Comparison of ENCODE assay signal across 10 cellular contexts in the genomic region with DNA sequence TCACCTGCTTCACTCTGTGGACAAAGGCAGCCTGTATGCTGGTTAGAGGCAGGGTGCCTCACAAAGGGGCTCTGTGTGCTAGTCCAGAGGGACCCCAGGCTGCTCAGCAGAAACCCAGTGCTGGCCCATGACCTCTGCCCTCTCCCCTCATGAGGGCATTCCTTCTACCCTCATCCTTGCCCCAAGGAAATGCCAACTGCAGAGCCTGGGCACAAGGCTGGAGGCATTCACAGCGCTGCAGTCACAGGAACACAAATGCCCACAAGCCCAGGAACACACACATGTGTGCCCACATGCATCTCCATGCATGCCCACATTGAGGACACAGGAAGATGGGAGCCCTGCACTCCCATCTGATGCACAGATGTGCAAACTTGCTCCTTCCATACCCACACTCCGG. TPM values are rescaled to one million over a fixed set of nuclear protein-coding genes. Genes with fewer than 3 reads are reported as not detected.
DNase-seq lines count a peak whose midpoint lies in the region; ATAC-seq, FAIRE-seq and TF ChIP-seq lines count a peak whose summit lies in the region.
"Had no signal": no experiment of that assay in that cellular context is flagged by ENCODE, and none has a peak within 500 bp of the region (broad histone marks: within the 10 kb centered on the region; RNA-seq: fewer than 3 reads in every experiment).

No MANE protein-coding gene starts in this region.

- no peaks in the 10 kb centered on the region; the same call in 1 of the 2 replicates for H3K79me2 ChIP-seq in GM12878 (ENCODE audit: control insufficient read depth, insufficient read depth, low read length)

- no peaks in the 10 kb centered on the region for H3K9me3 ChIP-seq in left ventricle myocardium inferior (replicated peaks)
- no peaks in the 10 kb centered on the region for H3K9me3 ChIP-seq in GM12878 (replicated peaks; ENCODE audit: control insufficient read depth, insufficient read depth, low read length)
- no peaks in the 10 kb centered on the region for H3K9me3 ChIP-seq in vagina

- H3K27me3 Mint-ChIP-seq in naive thymus-derived CD8-positive, alpha-beta T cell, result peaks cover under 1 to 3% (median 2%) of the 10 kb centered on the region in 5 donors

- POLR2A ChIA-PET in GM12878 (lab: Charles Lee), result interaction anchor here (1.0 to 2.1 kb wide), 4 partner anchors 14 to 910 kb away, joined by 3 to 7 read pairs (median 4); no protein-coding TSS in a partner anchor
- POLR2A ChIA-PET in naive thymus-derived CD8-positive, alpha-beta T cell (lab: Charles Lee), result interaction anchor here (0.7 to 8.3 kb wide), 6 partner anchors 8 to 134 kb away, joined by 3 to 124 read pairs (median 20); partner anchors contain the start of genes IP6K1 and UBA7

- CTCF ChIA-PET in GM12878 (lab: Yijun Ruan, JAX), result interaction anchor here (0.9 to 12.0 kb wide), 4 partner anchors 10 to 99 kb away, joined by 3 to 327 read pairs (median 51); partner anchors contain the start of gene UBA7

- H3K36me3 ChIP-seq in left ventricle myocardium inferior (peaks cover 26% of the 10 kb centered on the region), GM12878 (ENCODE audit: control insufficient read depth in 2 of 2, insufficient read depth in 2 of 2, low read length in 1 of 2) (peaks cover 0 to 4% of the 10 kb centered on the region in 2 experiments; a peak in 3 of 4 replicates), vagina (peaks cover 0 to 14% of the 10 kb centered on the region in 2 donors)

- peak overlapping the region in 9 of 10 donors; percentile 18 to 82 (median 58) for H3K4me3 Mint-ChIP-seq in naive thymus-derived CD8-positive, alpha-beta T cell
- H3K4me3 Mint-ChIP-seq: T-helper 1 cell treated with Interleukin-12 subunit alpha and Interleukin-12 subunit beta and Interleukin-4 antibody, amounts not matched to agents 30 μg/mL and 1 μg/mL, for 36 hours had no signal

- TF ChIP-seq CTCF in left ventricle myocardium inferior (IDR thresholded peaks at IDR 0.05; ENCODE audit: borderline replicate concordance) (no peak), GM12878 (IDR thresholded peaks at IDR 0.05 in 2 of 3, conservative IDR thresholded peaks at IDR 0.05 in 1 of 3; ENCODE audit: control insufficient read depth in 2 of 3, extremely low read depth in 1 of 3, insufficient read depth in 1 of 3, low read depth in 3 of 3, low read length in 3 of 3) (no peak), vagina (IDR thresholded peaks at IDR 0.05) (no peak), GM10266 (IDR thresholded peaks at IDR 0.05; ENCODE audit: control insufficient read depth, insufficient read depth, low read depth, missing control alignments) (no peak)

- FAIRE-seq in GM12878 (lab: Jason Lieb, UNC), result peak; percentile 72

- H3K4me2 ChIP-seq in GM12878 (ENCODE audit: control insufficient read depth, insufficient read depth), result peak overlapping the region; percentile 89

- peak overlapping the region; percentile 70 to 96 (median 93) for H3K27ac Mint-ChIP-seq in naive thymus-derived CD8-positive, alpha-beta T cell

- 29% methylated on average over 2 of the region's 2 CpGs for WGBS in GM12878 (ENCODE audit: insufficient coverage, insufficient replicate concordance, low lambda C conversion rate, missing lambda C conversion rate)

- TF ChIP-seq RAD21 in GM12878 (IDR thresholded peaks at IDR 0.05; ENCODE audit: insufficient read depth, low read depth, low read length), result no peak

- no peak for TF ChIP-seq EP300 in GM12878 (IDR thresholded peaks at IDR 0.05; ENCODE audit: borderline replicate concordance in 1 of 2, control insufficient read depth in 1 of 2, low read depth in 2 of 2, low read length in 2 of 2)

- no peaks in the 10 kb centered on the region for H3K9me3 Mint-ChIP-seq in naive thymus-derived CD8-positive, alpha-beta T cell
- H3K9me3 Mint-ChIP-seq: T-helper 1 cell treated with Interleukin-12 subunit alpha and Interleukin-12 subunit beta and Interleukin-4 antibody, amounts not matched to agents 30 μg/mL and 1 μg/mL, for 36 hours had no signal

- intact Hi-C loops in left ventricle myocardium inferior (cut with micrococcal nuclease) (no loop called here), left ventricle myocardium superior (cut with micrococcal nuclease) (no loop called here), GM12878 (cut with micrococcal nuclease; ENCODE audit: unreplicated experiment) (no loop called here), vagina (cut with DNase I) (no loop called here)

- H3K4me3 ChIP-seq in left ventricle myocardium inferior, result no peak overlapping the region
- peak overlapping the region; percentile 62; the same call in 1 of the 2 replicates for H3K4me3 ChIP-seq in GM12878
- H3K4me3 ChIP-seq in vagina, result no peak overlapping the region

- peak overlapping the region; percentile 99 for H3K27ac ChIP-seq in left ventricle myocardium inferior (replicated peaks)
- H3K27ac ChIP-seq in GM12878 (ENCODE audit: control insufficient read depth, insufficient read depth), result peak overlapping the region; percentile 80
- peak overlapping the region; percentile 98 for H3K27ac ChIP-seq in vagina

- H3K27me3 ChIP-seq in left ventricle myocardium inferior (ENCODE audit: low read depth) (no peaks in the 10 kb centered on the region), GM12878 (replicated peaks in 1 of 2; ENCODE audit: control insufficient read depth in 2 of 2, insufficient read depth in 2 of 2, low read length in 1 of 2) (no peaks in the 10 kb centered on the region; a peak in 1 of 4 replicates), vagina (no peaks in the 10 kb centered on the region)

- peak overlapping the region; percentile 57 for H3K9ac ChIP-seq in GM12878 (ENCODE audit: control insufficient read depth, insufficient read depth, low read length)

- in situ Hi-C loops in GM12878 (cut with MboI), result no loop called here

- no peaks in the 10 kb centered on the region for H4K20me1 ChIP-seq in GM12878 (ENCODE audit: control insufficient read depth, insufficient read depth)

- RAD21 ChIA-PET in GM12878 (lab: Charles Lee; ENCODE audit: unreplicated experiment), result interaction anchor here (0.7 to 8.0 kb wide), 5 partner anchors 20 to 267 kb away, joined by 3 to 182 read pairs (median 5); partner anchors contain the start of gene MON1A

- no peak for ATAC-seq in left ventricle myocardium superior
- no peak for ATAC-seq in GM12878
- no peak for ATAC-seq in naive thymus-derived CD8-positive, alpha-beta T cell

- H3K4me1 ChIP-seq in left ventricle myocardium inferior (peaks cover 71% of the 10 kb centered on the region), GM12878 (ENCODE audit: control insufficient read depth, insufficient read depth, low read length) (peaks cover 43% of the 10 kb centered on the region), vagina (peaks cover 54% of the 10 kb centered on the region)

- DNase-seq in left ventricle myocardium inferior (no peak), left ventricle myocardium superior (no peak), GM12878 (ENCODE audit: low read depth, low spot score) (no peak), vagina (ENCODE audit: extremely low spot score in 2 of 2) (no peak), GM10266 (ENCODE audit: extremely low spot score) (no peak), islet precursor cell (no peak)
- DNase-seq in naive thymus-derived CD8-positive, alpha-beta T cell, result no peak
- no peak for DNase-seq in activated CD4-positive, CD25-positive, alpha-beta regulatory T cell (lab: John Stamatoyannopoulos, UW)
- DNase-seq: stimulated activated naive CD4-positive, alpha-beta T cell treated with Interleukin-2 at 50 U/mL for 16 hours had no signal

- SMC1A ChIA-PET in GM12878 (lab: Charles Lee; ENCODE audit: uncharacterized antibody, unreplicated experiment), result interaction anchor here (0.7 to 9.4 kb wide), 8 partner anchors 7 to 93 kb away, joined by 3 to 146 read pairs (median 3); partner anchors contain the start of genes IP6K1 and UBA7

- no peak; the same call in 1 of the 2 replicates for TF ChIP-seq POLR2A in GM12878 (IDR thresholded peaks at IDR 0.05; ENCODE audit: low read depth, low read length)
- TF ChIP-seq POLR2A in vagina (IDR thresholded peaks at IDR 0.05), result no peak

- peaks cover 0 to 35% (median 10%) of the 10 kb centered on the region in 3 donors for H3K36me3 Mint-ChIP-seq in naive thymus-derived CD8-positive, alpha-beta T cell

- no peak overlapping the region for H2AFZ ChIP-seq in GM12878 (ENCODE audit: control insufficient read depth, low read depth, low read length)

- no TSS peak for BruUV-seq in GM12878 (replicated peaks; lab: Mats Ljungman, UMichigan)

- H3K4me1 Mint-ChIP-seq in naive thymus-derived CD8-positive, alpha-beta T cell, result peaks cover 44 to 84% (median 74%) of the 10 kb centered on the region in 4 donors

RNA-seq across cellular contexts. Expression of gene INKA1, which starts 3.8 kb away (rescaled TPM):
- total RNA-seq in left ventricle myocardium inferior (2.3 TPM), left ventricle myocardium superior (1.7 TPM), GM12878 (2014; rRNA removed) (9.3 and 11.9 TPM in 2 replicates), GM12878 (2014; rRNA removed; fragmentation: Illumina TruSeq; extraction: Trizol) (3.8 and 4.2 TPM in 2 replicates), GM12878 (2021) (6.0 and 9.2 TPM in 2 replicates), vagina (12.5 TPM)
- 6.4 and 6.9 TPM in 2 replicates for total RNA-seq in GM12878 (2013; cell fraction: nucleolus; rRNA removed)
- 0.92 TPM for polyA plus RNA-seq in GM12878 (2011; ENCODE audit: low read depth)
- polyA plus RNA-seq in GM12878 (2011; rRNA removed) (0.94 and 1.6 TPM in 2 replicates), GM12878 (2014; fragmentation: Illumina TruSeq; extraction: Trizol) (2.1 TPM in 1 of 2 replicates, not detected in the other), GM12878 (2014; fragmentation: Nextera tagmentation; extraction: Ambion mirVana) (1 to 10 TPM in 1 of 2 experiments, under 1 TPM in 1; 0.32 to 1.4 TPM), GM12878 (2014; rRNA removed) (10.2 and 10.5 TPM in 2 replicates), GM12878 (2016; fragmentation: Nextera tagmentation; extraction: Ambion mirVana) (1 to 10 TPM; 9.0 to 9.9 TPM)
- polyA plus RNA-seq in GM12878 (2011; cell fraction: cytosol; rRNA removed), result 2.7 and 4.6 TPM in 2 replicates
- 2.7 and 3.3 TPM in 2 replicates for polyA plus RNA-seq in GM12878 (2011; cell fraction: nucleus; rRNA removed)
- polyA plus RNA-seq in GM12878 (2012), result 1.9 and 2.3 TPM in 2 replicates
- polyA minus RNA-seq in GM12878 (2011; rRNA and poly(A)+ RNA removed), result 1.8 and 4.4 TPM in 2 replicates
- polyA minus RNA-seq in GM12878 (2011; cell fraction: cytosol; rRNA and poly(A)+ RNA removed), result 2.1 TPM in 1 of 2 replicates, not detected in the other
- polyA minus RNA-seq in GM12878 (2011; cell fraction: nucleus; rRNA and poly(A)+ RNA removed), result 4.0 and 7.8 TPM in 2 replicates
- 1 to 10 TPM; 1.8 to 4.4 TPM for total RNA-seq in naive thymus-derived CD8-positive, alpha-beta T cell
- 1 to 10 TPM in 1 of 3 donors, under 1 TPM in 2; 0.33 to 3.5 (median 0.44) TPM for polyA plus RNA-seq in naive thymus-derived CD8-positive, alpha-beta T cell

RNA-seq across cellular contexts. Expression of gene UBA7, which starts 6.9 kb away (rescaled TPM):
- total RNA-seq in left ventricle myocardium inferior (25.1 TPM), left ventricle myocardium superior (26.7 TPM), GM12878 (2014; rRNA removed) (71.2 and 79.6 TPM in 2 replicates), GM12878 (2014; rRNA removed; fragmentation: Illumina TruSeq; extraction: Trizol) (35.1 and 38.9 TPM in 2 replicates), GM12878 (2021) (108 and 116 TPM in 2 replicates), vagina (68.3 TPM)
- total RNA-seq in GM12878 (2013; cell fraction: nucleolus; rRNA removed), result 270 and 275 TPM in 2 replicates
- polyA plus RNA-seq in GM12878 (2011; ENCODE audit: low read depth), result 86.4 TPM
- polyA plus RNA-seq in GM12878 (2011; rRNA removed) (34.1 and 65.8 TPM in 2 replicates), GM12878 (2014; fragmentation: Illumina TruSeq; extraction: Trizol) (25.9 and 57.4 TPM in 2 replicates), GM12878 (2014; fragmentation: Nextera tagmentation; extraction: Ambion mirVana) (10 to 100 TPM; 11.8 to 22.2 TPM), GM12878 (2014; rRNA removed) (105 and 112 TPM in 2 replicates), GM12878 (2016; fragmentation: Nextera tagmentation; extraction: Ambion mirVana) (10 to 100 TPM; 34.6 to 36.0 TPM)
- polyA plus RNA-seq in GM12878 (2011; cell fraction: cytosol; rRNA removed), result 67.0 and 102 TPM in 2 replicates
- polyA plus RNA-seq in GM12878 (2011; cell fraction: nucleus; rRNA removed), result 1,147 and 1,386 TPM in 2 replicates
- 133 and 156 TPM in 2 replicates for polyA plus RNA-seq in GM12878 (2012)
- polyA minus RNA-seq in GM12878 (2011; rRNA and poly(A)+ RNA removed), result 68.0 and 103 TPM in 2 replicates
- polyA minus RNA-seq in GM12878 (2011; cell fraction: cytosol; rRNA and poly(A)+ RNA removed), result 29.7 and 31.4 TPM in 2 replicates
- 202 and 226 TPM in 2 replicates for polyA minus RNA-seq in GM12878 (2011; cell fraction: nucleus; rRNA and poly(A)+ RNA removed)
- total RNA-seq in naive thymus-derived CD8-positive, alpha-beta T cell, result 100 to 1,000 TPM; 326 to 331 TPM
- 10 to 100 TPM; 30.9 to 43.8 (median 33.5) TPM for polyA plus RNA-seq in naive thymus-derived CD8-positive, alpha-beta T cell

RNA-seq across cellular contexts. Expression of gene CDHR4, which starts 7.2 kb away (rescaled TPM):
- not detected for total RNA-seq in left ventricle myocardium inferior
- total RNA-seq in left ventricle myocardium superior, result not detected
- 0.33 TPM in 1 of 2 replicates, not detected in the other for total RNA-seq in GM12878 (2013; cell fraction: nucleolus; rRNA removed)
- not detected in 2 replicates for total RNA-seq in GM12878 (2014; rRNA removed)
- not detected in 2 replicates for total RNA-seq in GM12878 (2014; rRNA removed; fragmentation: Illumina TruSeq; extraction: Trizol)
- not detected in 2 replicates for total RNA-seq in GM12878 (2021)
- not detected for polyA plus RNA-seq in GM12878 (2011; ENCODE audit: low read depth)
- polyA plus RNA-seq in GM12878 (2011; rRNA removed), result not detected in 2 replicates
- polyA plus RNA-seq in GM12878 (2011; cell fraction: cytosol; rRNA removed), result 0.05 TPM in 1 of 2 replicates, not detected in the other
- polyA plus RNA-seq in GM12878 (2011; cell fraction: nucleus; rRNA removed), result 0.28 TPM in 2 replicates
- polyA plus RNA-seq in GM12878 (2012), result 0.10 TPM in 1 of 2 replicates, not detected in the other
- not detected in 2 replicates for polyA plus RNA-seq in GM12878 (2014; fragmentation: Illumina TruSeq; extraction: Trizol)
- polyA plus RNA-seq in GM12878 (2014; fragmentation: Nextera tagmentation; extraction: Ambion mirVana), result not detected
- polyA plus RNA-seq in GM12878 (2014; rRNA removed), result not detected in 2 replicates
- not detected for polyA plus RNA-seq in GM12878 (2016; fragmentation: Nextera tagmentation; extraction: Ambion mirVana)
- not detected in 2 replicates for polyA minus RNA-seq in GM12878 (2011; rRNA and poly(A)+ RNA removed)
- not detected in 2 replicates for polyA minus RNA-seq in GM12878 (2011; cell fraction: cytosol; rRNA and poly(A)+ RNA removed)
- polyA minus RNA-seq in GM12878 (2011; cell fraction: nucleus; rRNA and poly(A)+ RNA removed), result not detected in 2 replicates
- total RNA-seq in naive thymus-derived CD8-positive, alpha-beta T cell, result not detected
- polyA plus RNA-seq in naive thymus-derived CD8-positive, alpha-beta T cell, result not detected
- not detected for total RNA-seq in vagina

RNA-seq across cellular contexts. Expression of gene IP6K1, which starts 20.5 kb away (rescaled TPM):
- total RNA-seq in left ventricle myocardium inferior (16.9 TPM), left ventricle myocardium superior (18.5 TPM), GM12878 (2014; rRNA removed) (13.4 and 16.0 TPM in 2 replicates), GM12878 (2014; rRNA removed; fragmentation: Illumina TruSeq; extraction: Trizol) (9.9 and 10.6 TPM in 2 replicates), GM12878 (2021) (28.6 and 29.8 TPM in 2 replicates), vagina (46.2 TPM)
- 59.2 and 67.7 TPM in 2 replicates for total RNA-seq in GM12878 (2013; cell fraction: nucleolus; rRNA removed)
- polyA plus RNA-seq in GM12878 (2011; ENCODE audit: low read depth), result 7.5 TPM
- polyA plus RNA-seq in GM12878 (2011; rRNA removed) (13.6 and 30.6 TPM in 2 replicates), GM12878 (2014; fragmentation: Illumina TruSeq; extraction: Trizol) (10.0 and 15.1 TPM in 2 replicates), GM12878 (2014; fragmentation: Nextera tagmentation; extraction: Ambion mirVana) (1 to 10 TPM; 1.3 to 2.0 TPM), GM12878 (2014; rRNA removed) (22.9 and 25.0 TPM in 2 replicates), GM12878 (2016; fragmentation: Nextera tagmentation; extraction: Ambion mirVana) (10 to 100 TPM; 20.4 to 21.7 TPM)
- polyA plus RNA-seq in GM12878 (2011; cell fraction: cytosol; rRNA removed), result 22.1 and 29.5 TPM in 2 replicates
- polyA plus RNA-seq in GM12878 (2011; cell fraction: nucleus; rRNA removed), result 37.3 and 43.6 TPM in 2 replicates
- polyA plus RNA-seq in GM12878 (2012), result 11.8 TPM in 2 replicates
- 47.1 and 58.7 TPM in 2 replicates for polyA minus RNA-seq in GM12878 (2011; rRNA and poly(A)+ RNA removed)
- 14.8 and 19.0 TPM in 2 replicates for polyA minus RNA-seq in GM12878 (2011; cell fraction: cytosol; rRNA and poly(A)+ RNA removed)
- 8.8 and 19.5 TPM in 2 replicates for polyA minus RNA-seq in GM12878 (2011; cell fraction: nucleus; rRNA and poly(A)+ RNA removed)
- total RNA-seq in naive thymus-derived CD8-positive, alpha-beta T cell, result 10 to 100 TPM; 49.9 to 53.4 TPM
- polyA plus RNA-seq in naive thymus-derived CD8-positive, alpha-beta T cell, result 10 to 100 TPM; 11.7 to 26.0 (median 17.4) TPM

RNA-seq across cellular contexts. Expression of gene TRAIP, which starts 49.5 kb away (rescaled TPM):
- 0.63 TPM for total RNA-seq in left ventricle myocardium inferior
- 1.2 TPM for total RNA-seq in left ventricle myocardium superior
- 18.7 and 23.8 TPM in 2 replicates for total RNA-seq in GM12878 (2013; cell fraction: nucleolus; rRNA removed)
- total RNA-seq in GM12878 (2014; rRNA removed), result 20.9 and 21.1 TPM in 2 replicates
- total RNA-seq in GM12878 (2014; rRNA removed; fragmentation: Illumina TruSeq; extraction: Trizol), result 14.7 and 15.9 TPM in 2 replicates
- 19.5 and 23.7 TPM in 2 replicates for total RNA-seq in GM12878 (2021)
- polyA plus RNA-seq in GM12878 (2011; ENCODE audit: low read depth), result 8.2 TPM
- polyA plus RNA-seq in GM12878 (2011; rRNA removed), result 12.5 and 18.6 TPM in 2 replicates
- 17.4 and 27.0 TPM in 2 replicates for polyA plus RNA-seq in GM12878 (2011; cell fraction: cytosol; rRNA removed)
- 81.4 and 83.2 TPM in 2 replicates for polyA plus RNA-seq in GM12878 (2011; cell fraction: nucleus; rRNA removed)
- 10.8 and 11.1 TPM in 2 replicates for polyA plus RNA-seq in GM12878 (2012)
- polyA plus RNA-seq in GM12878 (2014; fragmentation: Illumina TruSeq; extraction: Trizol), result 17.9 and 22.1 TPM in 2 replicates
- 10 to 100 TPM; 33.6 to 37.0 TPM for polyA plus RNA-seq in GM12878 (2014; fragmentation: Nextera tagmentation; extraction: Ambion mirVana)
- 22.4 and 25.1 TPM in 2 replicates for polyA plus RNA-seq in GM12878 (2014; rRNA removed)
- 10 to 100 TPM; 26.8 to 31.2 TPM for polyA plus RNA-seq in GM12878 (2016; fragmentation: Nextera tagmentation; extraction: Ambion mirVana)
- 22.6 and 26.3 TPM in 2 replicates for polyA minus RNA-seq in GM12878 (2011; rRNA and poly(A)+ RNA removed)
- polyA minus RNA-seq in GM12878 (2011; cell fraction: cytosol; rRNA and poly(A)+ RNA removed), result 10.6 TPM in 2 replicates
- polyA minus RNA-seq in GM12878 (2011; cell fraction: nucleus; rRNA and poly(A)+ RNA removed), result 22.2 and 31.2 TPM in 2 replicates
- total RNA-seq in naive thymus-derived CD8-positive, alpha-beta T cell, result 1 to 10 TPM; 4.3 to 5.8 TPM
- polyA plus RNA-seq in naive thymus-derived CD8-positive, alpha-beta T cell, result 1 to 10 TPM; 1.3 to 2.0 (median 1.7) TPM
- total RNA-seq in vagina, result 17.4 TPM
